39 cellular contexts compared by ENCODE assay signal in the genomic region with DNA sequence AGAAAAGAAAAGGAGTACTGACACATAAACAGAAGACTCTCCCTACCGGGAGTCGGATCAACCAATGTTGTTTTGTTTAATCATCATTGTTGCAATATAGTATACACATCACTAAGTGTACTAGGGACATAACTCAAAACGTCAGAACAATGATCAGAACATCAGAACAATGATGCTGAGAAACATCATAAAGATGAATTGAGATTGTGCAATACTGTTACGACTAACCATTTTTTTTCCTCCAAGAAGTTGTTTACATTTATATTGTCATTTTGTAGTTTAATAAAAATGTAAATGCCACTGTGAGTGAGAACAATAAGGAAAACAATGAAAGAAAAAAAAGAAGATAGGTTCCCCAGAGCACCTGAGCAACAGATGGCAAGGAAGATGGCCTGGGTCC.
"Had no signal": no experiment of that assay in that cellular context is flagged by ENCODE, and none has a peak within 500 bp of the region (broad histone marks: within the 10 kb centered on the region; RNA-seq: fewer than 3 reads in every experiment).

No MANE protein-coding gene starts in this region.

- H3K4me1 Mint-ChIP-seq: activated naive CD4-positive, alpha-beta T cell treated with anti-CD3 and anti-CD28 coated beads, Interleukin-2, amount 10 ng/mL, durations not matched to agents 7 days and 5 days; activated naive CD4-positive, alpha-beta T cell treated with anti-CD3 and anti-CD28 coated beads, Interleukin-2, amount 50 U/mL, for 24 hours; activated naive CD8-positive, alpha-beta T cell treated with anti-CD3 and anti-CD28 coated beads for 36 hours; activated naive CD8-positive, alpha-beta T cell treated with anti-CD3 and anti-CD28 coated beads, Interleukin-2, amount 10 ng/mL, durations not matched to agents 7 days and 5 days; activated naive CD8-positive, alpha-beta T cell treated with anti-CD3 and anti-CD28 coated beads, Interleukin-2, amount 50 U/mL, for 24 hours; activated T-helper 17 cell treated with anti-CD3 and anti-CD28 coated beads, Interleukin-2, amount 50 U/mL, for 72 hours; brain; central memory CD8-positive, alpha-beta T cell had no signal

- H3K4me1 ChIP-seq: adrenal gland, ascending aorta, body of pancreas, breast epithelium had no signal

- FAIRE-seq: astrocyte, bronchial epithelial cell, colon had no signal

- DNase-seq: activated effector memory CD4-positive, alpha-beta T cell treated with anti-CD3 and anti-CD28 coated beads, Interleukin-2, amount 50 U/mL, for 16 hours; activated effector memory CD4-positive, alpha-beta T cell treated with Interleukin-2 at 50 U/mL for 16 hours; activated gamma-delta T cell; activated gamma-delta T cell treated with Interleukin-2 at 50 U/mL for 16 hours; activated naive CD4-positive, alpha-beta T cell; activated naive CD4-positive, alpha-beta T cell treated with anti-CD3 and anti-CD28 coated beads for 36 hours; activated naive CD4-positive, alpha-beta T cell treated with anti-CD3 and anti-CD28 coated beads, Interleukin-2, amount 10 ng/mL, durations not matched to agents 7 days and 5 days; activated naive CD4-positive, alpha-beta T cell treated with anti-CD3 and anti-CD28 coated beads, Interleukin-2, amount 50 U/mL, for 16 hours; activated naive CD4-positive, alpha-beta T cell treated with Interleukin-2 at 50 U/mL for 16 hours; activated naive CD8-positive, alpha-beta T cell treated with anti-CD3 and anti-CD28 coated beads for 36 hours; activated naive CD8-positive, alpha-beta T cell treated with anti-CD3 and anti-CD28 coated beads, Interleukin-2, amount 10 ng/mL, durations not matched to agents 7 days and 5 days; activated naive CD8-positive, alpha-beta T cell treated with anti-CD3 and anti-CD28 coated beads, Interleukin-2, amount 50 U/mL, for 24 hours; activated T-cell treated with anti-CD3 and anti-CD28 coated beads, Interleukin-2, amount 50 U/mL, for 24 hours; activated T-cell treated with anti-CD3 and anti-CD28 coated beads, Interleukin-2, amount 50 U/mL, for 4 hours; activated T-cell treated with anti-CD3 and anti-CD28 coated beads, Interleukin-2, amount 50 U/mL, for 48 hours; activated T-cell treated with anti-CD3 and anti-CD28 coated beads, Interleukin-2, amount 50 U/mL, for 72 hours; adrenal gland; amniotic stem cell; amygdala; anterior cingulate cortex; aorta; body of pancreas; brain microvascular endothelial cell; caudate nucleus; central memory CD4-positive, alpha-beta T cell; cerebellar nuclear complex had no signal

- H3K9me3 ChIP-seq: adrenal gland, ascending aorta, body of pancreas, breast epithelium had no signal

- H3K36me3 Mint-ChIP-seq: activated naive CD4-positive, alpha-beta T cell treated with anti-CD3 and anti-CD28 coated beads, Interleukin-2, amount 10 ng/mL, durations not matched to agents 7 days and 5 days; activated naive CD4-positive, alpha-beta T cell treated with anti-CD3 and anti-CD28 coated beads, Interleukin-2, amount 50 U/mL, for 24 hours; activated naive CD4-positive, alpha-beta T cell treated with anti-CD3 and anti-CD28 coated beads, Interleukin-2, amount 50 U/mL, for 72 hours; activated naive CD8-positive, alpha-beta T cell; activated naive CD8-positive, alpha-beta T cell treated with anti-CD3 and anti-CD28 coated beads for 36 hours; activated naive CD8-positive, alpha-beta T cell treated with anti-CD3 and anti-CD28 coated beads, Interleukin-2, amount 10 ng/mL, durations not matched to agents 7 days and 5 days; brain had no signal

- H3K27ac ChIP-seq: adrenal gland, ascending aorta, body of pancreas, brain microvascular endothelial cell, breast epithelium, cardiac muscle cell had no signal

- ATAC-seq: activated naive CD4-positive, alpha-beta T cell treated with anti-CD3 and anti-CD28 coated beads, Interleukin-2, amount 50 U/mL, for 72 hours; activated naive CD8-positive, alpha-beta T cell treated with anti-CD3 and anti-CD28 coated beads, Interleukin-2, amount 50 U/mL, for 24 hours; activated T-cell treated with anti-CD3 and anti-CD28 coated beads, Interleukin-2, amount 50 U/mL, for 4 hours; activated T-cell treated with anti-CD3 and anti-CD28 coated beads, Interleukin-2, amount 50 U/mL, for 72 hours; activated T-helper 17 cell treated with anti-CD3 and anti-CD28 coated beads, Interleukin-2, amount 50 U/mL, for 72 hours; body of pancreas had no signal

- H3K4me3 Mint-ChIP-seq: activated naive CD4-positive, alpha-beta T cell treated with anti-CD3 and anti-CD28 coated beads for 36 hours; activated naive CD4-positive, alpha-beta T cell treated with anti-CD3 and anti-CD28 coated beads, Interleukin-2, amount 10 ng/mL, durations not matched to agents 7 days and 5 days; activated naive CD4-positive, alpha-beta T cell treated with anti-CD3 and anti-CD28 coated beads, Interleukin-2, amount 50 U/mL, for 24 hours; activated naive CD8-positive, alpha-beta T cell; activated naive CD8-positive, alpha-beta T cell treated with anti-CD3 and anti-CD28 coated beads for 36 hours; activated naive CD8-positive, alpha-beta T cell treated with anti-CD3 and anti-CD28 coated beads, Interleukin-2, amount 10 ng/mL, durations not matched to agents 7 days and 5 days; activated naive CD8-positive, alpha-beta T cell treated with anti-CD3 and anti-CD28 coated beads, Interleukin-2, amount 50 U/mL, for 24 hours; activated T-cell treated with anti-CD3 and anti-CD28 coated beads, Interleukin-2, amount 50 U/mL, for 24 hours; activated T-cell treated with anti-CD3 and anti-CD28 coated beads, Interleukin-2, amount 50 U/mL, for 4 hours; activated T-cell treated with anti-CD3 and anti-CD28 coated beads, Interleukin-2, amount 50 U/mL, for 72 hours; activated T-helper 17 cell treated with anti-CD3 and anti-CD28 coated beads, Interleukin-2, amount 50 U/mL, for 72 hours; brain; central memory CD8-positive, alpha-beta T cell had no signal

- H3K4me3 ChIP-seq: adrenal gland, ascending aorta, body of pancreas, breast epithelium, cardiac muscle cell had no signal

- H3K36me3 ChIP-seq: adrenal gland, ascending aorta, brain microvascular endothelial cell, breast epithelium, cardiac muscle cell had no signal

- H3K27ac Mint-ChIP-seq: activated naive CD4-positive, alpha-beta T cell treated with anti-CD3 and anti-CD28 coated beads for 36 hours; activated naive CD4-positive, alpha-beta T cell treated with anti-CD3 and anti-CD28 coated beads, Interleukin-2, amount 10 ng/mL, durations not matched to agents 7 days and 5 days; activated naive CD4-positive, alpha-beta T cell treated with anti-CD3 and anti-CD28 coated beads, Interleukin-2, amount 50 U/mL, for 24 hours; activated naive CD4-positive, alpha-beta T cell treated with anti-CD3 and anti-CD28 coated beads, Interleukin-2, amount 50 U/mL, for 72 hours; activated naive CD8-positive, alpha-beta T cell; activated naive CD8-positive, alpha-beta T cell treated with anti-CD3 and anti-CD28 coated beads for 36 hours; activated naive CD8-positive, alpha-beta T cell treated with anti-CD3 and anti-CD28 coated beads, Interleukin-2, amount 10 ng/mL, durations not matched to agents 7 days and 5 days; activated naive CD8-positive, alpha-beta T cell treated with anti-CD3 and anti-CD28 coated beads, Interleukin-2, amount 50 U/mL, for 24 hours; activated T-cell treated with anti-CD3 and anti-CD28 coated beads, Interleukin-2, amount 50 U/mL, for 24 hours; activated T-cell treated with anti-CD3 and anti-CD28 coated beads, Interleukin-2, amount 50 U/mL, for 72 hours; activated T-helper 17 cell treated with anti-CD3 and anti-CD28 coated beads, Interleukin-2, amount 50 U/mL, for 72 hours; activated T-helper 2 cell treated with anti-CD3 and anti-CD28 coated beads, Interferon-gamma antibody, Interleukin-2, Interleukin-4, amounts not matched to agents 10 μg/mL and 5 μg/mL and 100 μg/mL, durations not matched to agents 14 hours and 24 hours and 36 hours; brain had no signal

- H3K27me3 Mint-ChIP-seq: activated naive CD4-positive, alpha-beta T cell treated with anti-CD3 and anti-CD28 coated beads, Interleukin-2, amount 10 ng/mL, durations not matched to agents 7 days and 5 days; activated naive CD4-positive, alpha-beta T cell treated with anti-CD3 and anti-CD28 coated beads, Interleukin-2, amount 50 U/mL, for 24 hours; activated naive CD8-positive, alpha-beta T cell; activated naive CD8-positive, alpha-beta T cell treated with anti-CD3 and anti-CD28 coated beads for 36 hours; activated naive CD8-positive, alpha-beta T cell treated with anti-CD3 and anti-CD28 coated beads, Interleukin-2, amount 10 ng/mL, durations not matched to agents 7 days and 5 days; activated naive CD8-positive, alpha-beta T cell treated with anti-CD3 and anti-CD28 coated beads, Interleukin-2, amount 50 U/mL, for 24 hours; activated T-cell treated with anti-CD3 and anti-CD28 coated beads, Interleukin-2, amount 50 U/mL, for 24 hours; activated T-helper 17 cell treated with anti-CD3 and anti-CD28 coated beads, Interleukin-2, amount 50 U/mL, for 72 hours; brain; central memory CD8-positive, alpha-beta T cell had no signal

- H3K9me3 Mint-ChIP-seq: activated naive CD4-positive, alpha-beta T cell treated with anti-CD3 and anti-CD28 coated beads, Interleukin-2, amount 50 U/mL, for 24 hours had no signal

- H3K27me3 ChIP-seq: adrenal gland, ascending aorta, body of pancreas, brain microvascular endothelial cell, breast epithelium, cardiac muscle cell had no signal
